ENCODE assay signal across 1 cellular context in the genomic region with DNA sequence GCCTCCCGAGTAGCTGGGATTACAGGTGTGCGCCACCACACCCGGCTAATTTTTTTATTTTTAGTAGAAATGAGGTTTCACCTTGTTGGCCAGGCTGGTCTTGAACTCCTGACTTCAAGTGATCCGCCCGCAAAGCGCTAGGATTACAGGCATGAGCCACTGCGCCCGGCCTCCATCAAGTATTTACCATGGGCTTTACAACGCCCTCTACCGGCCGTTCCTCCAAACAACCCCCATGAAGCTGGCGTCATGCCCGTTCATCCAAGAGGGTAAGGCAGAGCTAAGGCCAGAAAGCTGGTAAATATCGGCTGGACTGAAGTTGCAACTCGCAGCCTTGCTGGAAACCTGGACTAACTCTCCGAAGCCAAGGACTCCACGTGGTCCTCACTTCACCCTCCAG.
TF ChIP-seq lines count a peak whose summit lies in the region.

No MANE protein-coding gene starts in this region.

TF ChIP-seq in HCT116, 20 proteins besides CTCF, POLR2A, EP300 and RAD21:
- TF ChIP-seq ZBTB33 (IDR thresholded peaks at IDR 0.05; ENCODE audit: extremely low read depth, insufficient replicate concordance, low read length) (no peak), POLR2AphosphoS5 (IDR thresholded peaks at IDR 0.05; ENCODE audit: low read depth, low read length) (no peak), FOSL1 (IDR thresholded peaks at IDR 0.05; ENCODE audit: low read depth) (no peak), JUND (IDR thresholded peaks at IDR 0.05) (no peak), ZFX (IDR thresholded peaks at IDR 0.05) (no peak), SRF (IDR thresholded peaks at IDR 0.05; ENCODE audit: low read depth) (no peak), YY1 (IDR thresholded peaks at IDR 0.05; ENCODE audit: extremely low read depth, insufficient replicate concordance, low read depth, low read length) (no peak), EZH2 (IDR thresholded peaks at IDR 0.05) (no peak), CBX3 (IDR thresholded peaks at IDR 0.05; ENCODE audit: low read depth) (no peak), SP1 (IDR thresholded peaks at IDR 0.05; ENCODE audit: low read depth) (no peak), CEBPB (IDR thresholded peaks at IDR 0.05; ENCODE audit: low read depth) (no peak), REST (IDR thresholded peaks at IDR 0.05; ENCODE audit: low read depth) (no peak), SIN3A (IDR thresholded peaks at IDR 0.05; ENCODE audit: low read depth) (no peak), EGR1 (IDR thresholded peaks at IDR 0.05; ENCODE audit: low read depth) (no peak), ZNF274 (IDR thresholded peaks at IDR 0.05; ENCODE audit: low read depth, low read length) (no peak), TCF7L2 (IDR thresholded peaks at IDR 0.05; ENCODE audit: borderline replicate concordance, extremely low read depth, insufficient read depth, insufficient read length) (no peak)
- TF ChIP-seq, protein P1, sequence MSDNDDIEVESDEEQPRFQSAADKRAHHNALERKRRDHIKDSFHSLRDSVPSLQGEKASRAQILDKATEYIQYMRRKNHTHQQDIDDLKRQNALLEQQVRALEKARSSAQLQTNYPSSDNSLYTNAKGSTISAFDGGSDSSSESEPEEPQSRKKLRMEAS (IDR thresholded peaks at IDR 0.05): no peak
